Comparison of ENCODE assay signal across 8 cellular contexts in the genomic region with DNA sequence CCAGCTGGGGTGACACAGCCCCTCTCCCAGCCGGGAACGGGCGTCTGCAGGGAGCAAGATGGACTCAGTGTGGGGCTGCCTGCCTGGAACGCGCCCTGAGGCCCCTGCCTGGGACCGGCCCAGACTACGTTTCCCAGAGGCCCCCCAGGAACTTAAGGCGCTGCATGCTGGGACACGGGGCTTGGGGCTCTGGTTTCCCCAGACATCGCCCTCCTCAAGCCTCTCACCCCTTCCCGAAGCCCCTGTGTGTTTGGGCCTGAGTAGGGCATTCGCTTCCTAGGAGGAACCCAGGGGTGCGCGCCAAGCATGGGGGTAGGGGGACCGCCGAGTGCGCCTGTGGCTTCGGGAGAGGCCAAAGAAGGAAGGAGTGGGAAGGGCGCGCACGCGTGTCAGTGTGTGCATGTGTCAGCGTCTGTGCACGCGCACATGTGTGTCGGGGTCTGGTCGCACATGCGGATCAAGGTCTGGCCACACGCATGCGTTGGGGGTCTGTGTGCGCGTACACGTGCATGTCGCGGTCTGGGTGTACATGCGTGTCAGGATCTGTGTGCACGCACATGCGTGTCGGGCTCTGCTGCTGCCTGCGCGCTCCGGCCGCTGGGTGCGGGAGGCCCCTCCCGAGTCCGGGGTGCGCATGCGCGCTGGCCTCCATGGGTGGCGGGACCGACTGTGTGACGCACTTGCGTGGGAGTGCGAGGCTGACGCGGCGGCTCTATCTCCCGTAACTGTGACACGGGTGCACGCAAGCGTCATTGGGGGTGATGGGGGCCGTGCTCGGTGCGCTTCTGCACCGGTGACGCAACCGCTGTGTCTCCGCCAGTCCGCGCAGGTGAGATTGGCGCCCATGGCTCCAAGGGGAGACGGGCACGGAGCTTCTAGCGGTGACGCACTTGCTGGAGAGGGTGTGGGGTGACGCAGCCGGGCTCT. TPM values are rescaled to one million over a fixed set of nuclear protein-coding genes. Genes with fewer than 3 reads are reported as not detected.
A peak's percentile ranks its signal among the peaks of the same experiment; 100 is the strongest.
DNase-seq lines count a peak whose midpoint lies in the region; ATAC-seq, FAIRE-seq and TF ChIP-seq lines count a peak whose summit lies in the region.

No MANE protein-coding gene starts in this region.

- no peak overlapping the region for H3K23ac ChIP-seq in trophoblast cell (ENCODE audit: low read length)

- DNase-seq in activated gamma-delta T cell treated with anti-CD3 and anti-CD28 coated beads, Interleukin-2, amount 50 U/mL, for 16 hours (ENCODE audit: low read depth): peak; percentile 87
- DNase-seq in frontal cortex (ENCODE audit: low spot score in 2 of 2) (peak; percentile 63 to 79), trophoblast cell (peak; percentile 51 to 66), tibial artery (peak; percentile 77 to 95), UCSD-AML1 (lab: John Stamatoyannopoulos, UW; ENCODE audit: unreplicated experiment) (no peak)

- intact Hi-C loops in tibial artery (cut with DNase I; ENCODE audit: low total_unique reads): no loop called here

- no peak overlapping the region for H2AFZ ChIP-seq in trophoblast cell (ENCODE audit: insufficient read depth, low read length, poor library complexity)

- H3K14ac ChIP-seq in trophoblast cell (ENCODE audit: low read length): no peak overlapping the region

- H3K4me1 ChIP-seq in trophoblast cell (ENCODE audit: control insufficient read depth in 1 of 2, insufficient read depth in 2 of 2, low read length in 2 of 2) (no peaks in the 10 kb centered on the region), tibial artery (peaks cover 0 to 9% (median 0%) of the 10 kb centered on the region in 4 donors)

- no peak overlapping the region for H4K91ac ChIP-seq in trophoblast cell (ENCODE audit: low read depth, low read length)

- ATAC-seq in GM18502 (IDR thresholded peaks at IDR 0.05; ENCODE audit: poor library complexity, unreplicated experiment) (peak; percentile 67), HG02973 (IDR thresholded peaks at IDR 0.05; ENCODE audit: unreplicated experiment) (peak; percentile 53)

- H3K4me3 ChIP-seq in trophoblast cell (ENCODE audit: low read depth, low read length): peak overlapping the region; percentile 61
- peak overlapping the region; percentile 62 to 68 for H3K4me3 ChIP-seq in tibial artery

- no peak for TF ChIP-seq CTCF in tibial artery (IDR thresholded peaks at IDR 0.05)

- FAIRE-seq in frontal cortex (lab: Jason Lieb, UNC): no peak

- no peak overlapping the region for H3K4me2 ChIP-seq in trophoblast cell (ENCODE audit: low read length)

- H3K9ac ChIP-seq in trophoblast cell (ENCODE audit: low read length): no peak overlapping the region

- H3K36me3 ChIP-seq in trophoblast cell (ENCODE audit: control insufficient read depth in 1 of 2, insufficient read depth in 2 of 2, low read length in 2 of 2) (peaks cover 3 to 10% of the 10 kb centered on the region in 2 experiments), tibial artery (peaks cover 6 to 15% (median 15%) of the 10 kb centered on the region in 3 donors)

- H3K27ac ChIP-seq in trophoblast cell (ENCODE audit: low read depth, low read length) (no peak overlapping the region), tibial artery (peak overlapping the region; percentile 80 to 89)

- WGBS in trophoblast cell (ENCODE audit: extremely low coverage, insufficient coverage, insufficient read length): no CpG with 5 or more reads among the region's 77 CpGs

- no peak overlapping the region for H4K8ac ChIP-seq in trophoblast cell (ENCODE audit: low read depth, low read length)

- H2AK5ac ChIP-seq in trophoblast cell (ENCODE audit: low read length): no peak overlapping the region

- H3K27me3 ChIP-seq in trophoblast cell (ENCODE audit: insufficient read depth, low read length) (no peaks in the 10 kb centered on the region), tibial artery (no peaks in the 10 kb centered on the region)

- H3K18ac ChIP-seq in trophoblast cell (ENCODE audit: low read length): no peak overlapping the region

- H3K79me1 ChIP-seq in trophoblast cell (ENCODE audit: low read length): no peaks in the 10 kb centered on the region

- H3K4ac ChIP-seq in trophoblast cell (ENCODE audit: low read depth, low read length): no peak overlapping the region

- H3K9me3 ChIP-seq in trophoblast cell (ENCODE audit: insufficient read depth, low read depth, low read length): peaks cover 2% of the 10 kb centered on the region
- H3K9me3 ChIP-seq in tibial artery: no peaks in the 10 kb centered on the region

- H2BK5ac ChIP-seq in trophoblast cell (ENCODE audit: low read depth, low read length, poor library complexity): no peak overlapping the region

- H4K12ac ChIP-seq in trophoblast cell (ENCODE audit: low read depth, low read length): no peak overlapping the region

- H2BK12ac ChIP-seq in trophoblast cell (ENCODE audit: low read length): no peak overlapping the region

- no peaks in the 10 kb centered on the region for H3K79me2 ChIP-seq in trophoblast cell (ENCODE audit: control insufficient read depth, insufficient read depth, low read length, poor library complexity)

- no peak overlapping the region for H2BK120ac ChIP-seq in trophoblast cell (ENCODE audit: insufficient read depth, low read length, poor library complexity)

TF ChIP-seq in PFSK-1, 5 proteins besides CTCF, POLR2A, EP300 and RAD21:
- TF ChIP-seq POLR2AphosphoS5 (IDR thresholded peaks at IDR 0.05; ENCODE audit: low read depth, low read length) (peak; percentile 58; the same call in 1 of the 2 replicates), TAF1 (IDR thresholded peaks at IDR 0.05; ENCODE audit: borderline replicate concordance, insufficient read depth, low read length) (0 out of 2 replicates have a peak, but pooled peaks have one; percentile 36), SIN3A (IDR thresholded peaks at IDR 0.05; ENCODE audit: borderline replicate concordance, insufficient read depth, low read length) (no peak), FOXP2 (optimal IDR thresholded peaks at IDR 0.05; ENCODE audit: borderline replicate concordance, extremely low read depth, extremely low read length, insufficient read depth) (peak; percentile 94)

RNA-seq across cellular contexts. Expression of a gene that starts 16.2 kb away (rescaled TPM):
- polyA plus RNA-seq in PFSK-1 (2012; ENCODE audit: insufficient read length, low read depth): 9.8 TPM
- 14.7 TPM for total RNA-seq in frontal cortex
- 22.2 and 23.3 TPM in 2 replicates for polyA plus RNA-seq in trophoblast cell (2013)
